ENCODE assay signal across 8 cellular contexts in genomic region chr15:85793641-85794597, GRCh38. TPM values are rescaled to one million over a fixed set of nuclear protein-coding genes. Genes with fewer than 3 reads are reported as not detected.
DNase-seq lines count a peak whose midpoint lies in the region; ATAC-seq, FAIRE-seq and TF ChIP-seq lines count a peak whose summit lies in the region.

No MANE protein-coding gene starts in this region.

- H3K4me3 ChIP-seq in pancreas: peak overlapping the region; percentile 62 to 91 (median 72)

- no peaks in the 10 kb centered on the region for H3K9me3 ChIP-seq in pancreas

- H3K4me1 ChIP-seq in pancreas: peaks cover 5 to 9% (median 6%) of the 10 kb centered on the region in 3 donors

- no peaks in the 10 kb centered on the region for H3K27me3 ChIP-seq in pancreas

- DNase-seq in NCI-H69 (lab: John Stamatoyannopoulos, UW): peak; percentile 64
- DNase-seq in activated effector memory CD4-positive, alpha-beta T cell treated with Interleukin-2 at 50 U/mL for 16 hours: peak; percentile 36
- peak; percentile 53 for DNase-seq in germinal center (ENCODE audit: low spot score)
- DNase-seq in pancreas: peak; percentile 40 to 81 (median 62)
- DNase-seq in OCI-M2 (lab: John Stamatoyannopoulos, UW; ENCODE audit: unreplicated experiment): no peak
- no peak for DNase-seq in SKM-1 (lab: John Stamatoyannopoulos, UW; ENCODE audit: unreplicated experiment)

- intact Hi-C loops in pancreas (cut with DNase I): loop anchor here in 1 of 3 donors (5.0 kb wide), 1 partner anchor 38 kb away; no protein-coding TSS in a partner anchor

- ATAC-seq in GM18520 (IDR thresholded peaks at IDR 0.05; ENCODE audit: unreplicated experiment): peak; percentile 16
- ATAC-seq in HG02763 (IDR thresholded peaks at IDR 0.05; ENCODE audit: unreplicated experiment): peak; percentile 37
- peak; percentile 33 to 53 (median 42) for ATAC-seq in pancreas

- no peak for FAIRE-seq in pancreas (lab: Jason Lieb, UNC)

- no peak for TF ChIP-seq CTCF in pancreas (IDR thresholded peaks at IDR 0.05)

- 1% methylated on average over 56 of the region's 56 CpGs for WGBS in pancreas, 2 donors

- peak overlapping the region; percentile 71 to 84 (median 80) for H3K27ac ChIP-seq in pancreas

- H3K36me3 ChIP-seq in pancreas: no peaks in the 10 kb centered on the region

RNA-seq across cellular contexts. Expression of gene KLHL25, which starts 0.8 kb away (rescaled TPM):
- total RNA-seq in pancreas: 1 to 10 TPM in 5 of 6 donors, under 1 TPM in 1; 0.93 to 2.6 (median 1.3) TPM
- polyA plus RNA-seq in pancreas: 1 to 10 TPM; 2.6 to 3.3 TPM

Comparison
In these comparisons a context has a peak if more than half of its experiments do, and no peak if none do; other contexts are left out.
1. DNase-seq: peak in NCI-H69 (single experiment), activated effector memory CD4-positive, alpha-beta T cell treated with Interleukin-2 at 50 U/mL for 16 hours (single experiment), germinal center (single experiment) and pancreas (6 of 6); none in OCI-M2 (single experiment) and SKM-1 (single experiment).
2. Peak in every context shown above with its lines, with median percentiles within 50 percentile points of each other: ATAC-seq.